8 cellular contexts compared by ENCODE assay signal in the genomic region with DNA sequence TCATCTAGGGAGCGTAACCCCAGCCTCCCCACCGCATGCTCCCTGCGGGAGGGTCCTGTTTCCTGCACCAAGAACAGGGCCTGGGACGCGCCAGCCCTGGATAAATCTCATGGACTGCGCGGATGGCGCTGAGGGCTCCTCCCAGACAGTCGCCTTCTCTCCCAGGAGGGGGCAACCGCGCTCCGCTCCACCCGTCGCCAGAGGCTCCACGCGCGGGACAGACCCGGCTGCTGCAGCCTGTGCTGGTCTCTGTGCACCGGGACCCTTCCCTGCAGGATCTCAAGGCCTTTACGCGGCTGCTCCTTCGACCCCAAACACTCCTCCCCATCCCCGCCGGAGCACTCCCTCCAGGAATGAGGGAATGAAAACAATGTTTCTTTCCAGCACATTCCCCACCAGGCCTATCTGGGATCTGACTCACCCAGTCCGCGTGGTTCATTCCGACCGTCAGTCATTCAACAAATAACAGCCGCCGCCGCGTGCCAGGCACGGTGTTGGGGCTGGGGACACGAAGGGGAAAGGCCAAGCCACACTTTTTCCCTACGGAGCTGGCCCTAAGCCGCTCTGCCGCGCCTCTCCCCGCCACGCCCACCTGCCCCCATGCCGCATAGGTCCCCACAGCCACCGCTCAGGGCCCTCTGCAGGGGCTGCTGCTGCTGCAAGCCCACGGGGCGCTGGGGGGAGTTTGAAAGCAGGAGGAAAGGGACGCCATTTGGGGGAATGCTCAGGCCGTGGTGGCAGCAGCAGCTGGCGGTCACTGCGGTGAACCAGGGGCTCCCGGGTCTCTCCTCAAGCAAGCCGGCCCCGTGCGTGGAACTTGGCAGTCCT. TPM values are rescaled to one million over a fixed set of nuclear protein-coding genes. Genes with fewer than 3 reads are reported as not detected.
DNase-seq lines count a peak whose midpoint lies in the region; TF ChIP-seq lines count a peak whose summit lies in the region.
"Had no signal": no experiment of that assay in that cellular context is flagged by ENCODE, and none has a peak within 500 bp of the region (broad histone marks: within the 10 kb centered on the region; RNA-seq: fewer than 3 reads in every experiment).

No MANE protein-coding gene starts in this region.

- H3K36me3 ChIP-seq in kidney epithelial cell (ENCODE audit: control insufficient read depth, insufficient read depth, low read length) = no peaks in the 10 kb centered on the region
- H3K36me3 ChIP-seq in stomach = no peaks in the 10 kb centered on the region

- TF ChIP-seq EP300 in stomach (IDR thresholded peaks at IDR 0.05) = no peak

- H3K27me3 Mint-ChIP-seq in HFFc6 (ENCODE audit: insufficient read depth) (peaks cover 20% of the 10 kb centered on the region), chondrocyte (ENCODE audit: low read depth) (peaks cover 1% of the 10 kb centered on the region)

- H3K4me1 ChIP-seq in stomach = peaks cover 36 to 54% (median 48%) of the 10 kb centered on the region in 4 donors

- peaks cover 38% of the 10 kb centered on the region for H3K27me3 ChIP-seq in kidney epithelial cell (ENCODE audit: control insufficient read depth, insufficient read depth, low read length)
- peaks cover 3 to 86% (median 65%) of the 10 kb centered on the region in 3 donors for H3K27me3 ChIP-seq in stomach

- H3K27ac Mint-ChIP-seq in HFFc6 (no peak overlapping the region), chondrocyte (ENCODE audit: unreplicated experiment) (peak overlapping the region; percentile 74)

- H3K9me3 Mint-ChIP-seq in HFFc6 (no peaks in the 10 kb centered on the region), chondrocyte (ENCODE audit: low read depth) (no peaks in the 10 kb centered on the region)

- H3K4me3 ChIP-seq in kidney epithelial cell (ENCODE audit: low read depth, low read length) (no peak overlapping the region), stomach (peak overlapping the region in 2 of 4 donors; percentile 16 to 18)

- DNase-seq in HFFc6 (peak; percentile 41), chondrocyte (ENCODE audit: low spot score) (no peak), kidney epithelial cell (ENCODE audit: low read depth) (no peak), stomach (peak; percentile 50), cerebellar nuclear complex (lab: John Stamatoyannopoulos, UW) (no peak), NCI-H1436 (lab: John Stamatoyannopoulos, UW) (no peak), AML-193 (lab: John Stamatoyannopoulos, UW) (no peak)
- DNase-seq: NCI-H1092 treated with DMSO at 0.1 percent for 48 hours had no signal

- TF ChIP-seq POLR2A in stomach (IDR thresholded peaks at IDR 0.05) = no peak

- no peaks in the 10 kb centered on the region for H3K9me3 ChIP-seq in stomach

- H3K36me3 Mint-ChIP-seq in HFFc6 (ENCODE audit: low read depth) (0 out of 2 replicates have a peak, but pooled peaks cover 4% of the 10 kb centered on the region), chondrocyte (ENCODE audit: low read depth) (no peaks in the 10 kb centered on the region)

- no peak overlapping the region for H3K27ac ChIP-seq in stomach

- H3K4me1 Mint-ChIP-seq in HFFc6 (ENCODE audit: low read depth) = peaks cover 17% of the 10 kb centered on the region
- peaks cover 30% of the 10 kb centered on the region for H3K4me1 Mint-ChIP-seq in chondrocyte (ENCODE audit: low read depth)

- WGBS in stomach, 5 donors = 10 to 20% (median 14%) methylated on average over 33 to 52 of the region's 52 CpGs

- peak; percentile 55 for TF ChIP-seq CTCF in HFFc6 (IDR thresholded peaks at IDR 0.05)
- TF ChIP-seq CTCF in chondrocyte (IDR thresholded peaks at IDR 0.05) = peak; percentile 42
- TF ChIP-seq CTCF in kidney epithelial cell (IDR thresholded peaks at IDR 0.05; ENCODE audit: insufficient read depth, low read length, poor library complexity, severe bottlenecking) = peak; percentile 37
- TF ChIP-seq CTCF in stomach (IDR thresholded peaks at IDR 0.05) = no peak

- intact Hi-C loops in stomach (cut with DNase I; ENCODE audit: low total_unique reads) = loop anchor here (5.0 kb wide), 2 partner anchors 97 to 212 kb away; no protein-coding TSS in a partner anchor

- H3K4me3 Mint-ChIP-seq in HFFc6 = peak overlapping the region; percentile 64
- H3K4me3 Mint-ChIP-seq in chondrocyte (ENCODE audit: unreplicated experiment) = peak overlapping the region; percentile 24

RNA-seq across cellular contexts. Expression of gene PNMA8B, which starts 6.0 kb away (rescaled TPM):
- under 1 TPM in 4 of 6 experiments, not detected in 2; 0.02 to 0.17 (median 0.07) TPM for total RNA-seq in HFFc6 (2021; fragmentation: NEBNext Ultra II Directional; extraction: Animal tissue kit (Norgen Biotek cat#: 25700))
- total RNA-seq in chondrocyte (2.2 to 5.5 TPM (median 2.5 TPM) in 3 replicates), kidney epithelial cell (1.8 and 2.1 TPM in 2 replicates), stomach (1 to 10 TPM in 2 of 5 donors, under 1 TPM in 2, not detected in 1; under 0.01 to 4.1 (median 0.72) TPM)
- polyA plus RNA-seq in stomach = 1 to 10 TPM in 1 of 3 donors, under 1 TPM in 2; 0.40 to 1.1 (median 0.76) TPM

RNA-seq across cellular contexts. Expression of gene PNMA8A, which starts 18.3 kb away (rescaled TPM):
- total RNA-seq in HFFc6 (2021; fragmentation: NEBNext Ultra II Directional; extraction: Animal tissue kit (Norgen Biotek cat#: 25700)) = 10 to 100 TPM in 2 of 6 experiments, 1 to 10 TPM in 4; 8.6 to 13.1 (median 9.2) TPM
- 10.1 to 16.1 TPM (median 10.1 TPM) in 3 replicates for total RNA-seq in chondrocyte
- 10.3 and 11.8 TPM in 2 replicates for total RNA-seq in kidney epithelial cell
- total RNA-seq in stomach = 1 to 10 TPM in 2 of 5 donors, under 1 TPM in 1, not detected in 2; 0.43 to 4.8 (median 3.1) TPM
- 1 to 10 TPM; 1.1 to 1.5 (median 1.3) TPM for polyA plus RNA-seq in stomach

Comparison
In these comparisons a context has a peak if more than half of its experiments do, and no peak if none do; other contexts are left out.
1. DNase-seq: peak in HFFc6 (single experiment) and stomach (single experiment); none in chondrocyte (single experiment), kidney epithelial cell (single experiment), cerebellar nuclear complex (0 of 2), NCI-H1436 (single experiment) and AML-193 (0 of 2).
2. CTCF ChIP-seq: peak in HFFc6 (single experiment), chondrocyte (single experiment) and kidney epithelial cell (single experiment); none in stomach (0 of 7).